ENCODE assay signal across 28 cellular contexts in the genomic region with DNA sequence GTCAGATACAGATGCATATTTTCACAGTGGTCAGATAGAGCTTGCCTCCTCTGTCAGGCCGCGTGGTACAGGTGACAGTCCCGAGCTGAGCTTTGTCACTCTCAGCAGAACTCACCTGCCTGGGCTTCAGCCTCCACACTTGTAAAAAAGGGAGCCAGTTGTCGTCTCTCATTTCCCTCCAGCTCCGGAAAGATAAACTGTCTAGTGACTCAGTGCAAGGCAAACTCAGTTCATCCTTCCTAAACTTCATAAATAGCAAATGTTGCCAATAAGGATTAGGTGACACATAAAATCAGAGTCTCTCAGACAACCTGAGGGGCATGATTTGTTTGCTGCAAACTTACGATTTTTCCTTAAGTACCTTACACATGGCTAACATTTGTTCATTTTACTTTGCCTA.
"Had no signal": no experiment of that assay in that cellular context is flagged by ENCODE, and none has a peak within 500 bp of the region (broad histone marks: within the 10 kb centered on the region; RNA-seq: fewer than 3 reads in every experiment).

No MANE protein-coding gene starts in this region.

- H3K27ac ChIP-seq: adrenal gland, body of pancreas, esophagus muscularis mucosa, foreskin keratinocyte, gastrocnemius medialis, heart right ventricle had no signal

- H3K9me3 ChIP-seq: adrenal gland had no signal

- H3K4me3 ChIP-seq: adrenal gland, body of pancreas, dorsolateral prefrontal cortex, esophagus muscularis mucosa, gastrocnemius medialis, heart right ventricle had no signal

- ATAC-seq: activated CD4-positive, CD25-positive, alpha-beta regulatory T cell treated with anti-CD3 and anti-CD28 coated beads, Interleukin-2, amount 50 U/mL, for 24 hours; activated CD8-positive, alpha-beta T cell treated with anti-CD3 and anti-CD28 coated beads for 36 hours; activated naive CD8-positive, alpha-beta T cell treated with anti-CD3 and anti-CD28 coated beads, Interleukin-2, amount 50 U/mL, for 24 hours; body of pancreas; foreskin keratinocyte; gastrocnemius medialis; heart right ventricle had no signal

- H3K27ac Mint-ChIP-seq: activated B cell treated with CpG ODN at 0.5 μM for 24 hours; activated CD8-positive, alpha-beta T cell treated with anti-CD3 and anti-CD28 coated beads for 36 hours; activated naive CD4-positive, alpha-beta T cell treated with anti-CD3 and anti-CD28 coated beads for 36 hours; activated naive CD4-positive, alpha-beta T cell treated with anti-CD3 and anti-CD28 coated beads, Interleukin-2, amount 50 U/mL, for 24 hours; activated naive CD8-positive, alpha-beta T cell treated with anti-CD3 and anti-CD28 coated beads for 36 hours; activated naive CD8-positive, alpha-beta T cell treated with anti-CD3 and anti-CD28 coated beads, Interleukin-2, amount 50 U/mL, for 24 hours; activated T-helper 1 cell treated with anti-CD3 and anti-CD28 coated beads, Interleukin-12 subunit alpha, Interleukin-12 subunit beta, Interleukin-2, Interleukin-4 antibody, amounts not matched to agents 30 ng/mL and 10 ng/mL and 1 ng/mL, durations not matched to agents 14 hours and 24 hours and 36 hours; activated T-helper 2 cell treated with anti-CD3 and anti-CD28 coated beads, Interferon-gamma antibody, Interleukin-2, Interleukin-4, amounts not matched to agents 10 μg/mL and 5 μg/mL and 100 μg/mL, durations not matched to agents 14 hours and 24 hours and 36 hours had no signal

- DNase-seq: activated B cell treated with CpG ODN at 0.5 μM for 24 hours; activated CD4-positive, alpha-beta T cell treated with anti-CD3 and anti-CD28 coated beads for 48 hours; activated CD4-positive, alpha-beta T cell treated with anti-CD3 and anti-CD28 coated beads, Interleukin-2, amount 50 U/mL, for 1 hour; activated CD4-positive, alpha-beta T cell treated with anti-CD3 and anti-CD28 coated beads, Interleukin-2, amount 50 U/mL, for 48 hours; activated CD8-positive, alpha-beta memory T cell treated with anti-CD3 and anti-CD28 coated beads for 24 hours; activated CD8-positive, alpha-beta T cell treated with anti-CD3 and anti-CD28 coated beads for 36 hours; activated effector memory CD4-positive, alpha-beta T cell treated with anti-CD3 and anti-CD28 coated beads, Interleukin-2, amount 50 U/mL, for 16 hours; activated naive CD4-positive, alpha-beta T cell treated with anti-CD3 and anti-CD28 coated beads for 36 hours; activated naive CD8-positive, alpha-beta T cell treated with anti-CD3 and anti-CD28 coated beads for 36 hours; activated naive CD8-positive, alpha-beta T cell treated with anti-CD3 and anti-CD28 coated beads, Interleukin-2, amount 50 U/mL, for 24 hours; activated T-cell treated with anti-CD3 and anti-CD28 coated beads, Interleukin-2, amount 50 U/mL, for 48 hours; adrenal gland; amygdala; aorta; body of pancreas; dorsolateral prefrontal cortex; effector memory CD4-positive, alpha-beta T cell; erythroblast; foreskin keratinocyte; gastrocnemius medialis; heart right ventricle; T-helper 2 cell had no signal

- H3K4me1 Mint-ChIP-seq: activated B cell treated with CpG ODN at 0.5 μM for 24 hours; activated naive CD4-positive, alpha-beta T cell treated with anti-CD3 and anti-CD28 coated beads, Interleukin-2, amount 50 U/mL, for 24 hours; activated naive CD8-positive, alpha-beta T cell treated with anti-CD3 and anti-CD28 coated beads for 36 hours; activated naive CD8-positive, alpha-beta T cell treated with anti-CD3 and anti-CD28 coated beads, Interleukin-2, amount 50 U/mL, for 24 hours had no signal

- H3K27me3 Mint-ChIP-seq: activated B cell treated with CpG ODN at 0.5 μM for 24 hours; activated CD8-positive, alpha-beta T cell treated with anti-CD3 and anti-CD28 coated beads for 36 hours; activated naive CD4-positive, alpha-beta T cell treated with anti-CD3 and anti-CD28 coated beads, Interleukin-2, amount 50 U/mL, for 24 hours; activated naive CD8-positive, alpha-beta T cell treated with anti-CD3 and anti-CD28 coated beads for 36 hours; activated naive CD8-positive, alpha-beta T cell treated with anti-CD3 and anti-CD28 coated beads, Interleukin-2, amount 50 U/mL, for 24 hours had no signal

- H3K36me3 Mint-ChIP-seq: activated naive CD8-positive, alpha-beta T cell treated with anti-CD3 and anti-CD28 coated beads for 36 hours had no signal

- H3K4me3 Mint-ChIP-seq: activated B cell treated with CpG ODN at 0.5 μM for 24 hours; activated CD8-positive, alpha-beta T cell treated with anti-CD3 and anti-CD28 coated beads for 36 hours; activated naive CD4-positive, alpha-beta T cell treated with anti-CD3 and anti-CD28 coated beads for 36 hours; activated naive CD4-positive, alpha-beta T cell treated with anti-CD3 and anti-CD28 coated beads, Interleukin-2, amount 50 U/mL, for 24 hours; activated naive CD8-positive, alpha-beta T cell treated with anti-CD3 and anti-CD28 coated beads for 36 hours; activated naive CD8-positive, alpha-beta T cell treated with anti-CD3 and anti-CD28 coated beads, Interleukin-2, amount 50 U/mL, for 24 hours; activated T-helper 1 cell treated with anti-CD3 and anti-CD28 coated beads, Interleukin-12 subunit alpha, Interleukin-12 subunit beta, Interleukin-2, Interleukin-4 antibody, amounts not matched to agents 30 ng/mL and 10 ng/mL and 1 ng/mL, durations not matched to agents 14 hours and 24 hours and 36 hours had no signal

- H3K36me3 ChIP-seq: adrenal gland, esophagus muscularis mucosa, gastrocnemius medialis, heart right ventricle had no signal

- H3K27me3 ChIP-seq: adrenal gland, body of pancreas, dorsolateral prefrontal cortex, esophagus muscularis mucosa, foreskin keratinocyte, gastrocnemius medialis, heart right ventricle had no signal

- H3K4me1 ChIP-seq: adrenal gland, body of pancreas, esophagus muscularis mucosa, foreskin keratinocyte, gastrocnemius medialis, heart right ventricle had no signal

- H3K9me3 Mint-ChIP-seq: activated naive CD4-positive, alpha-beta T cell treated with anti-CD3 and anti-CD28 coated beads, Interleukin-2, amount 50 U/mL, for 24 hours had no signal

- FAIRE-seq: colon had no signal
